27 cellular contexts compared by ENCODE assay signal in genomic region chr1:227709451-227709850, GRCh38.
"Had no signal": no experiment of that assay in that cellular context is flagged by ENCODE, and none has a peak within 500 bp of the region (broad histone marks: within the 10 kb centered on the region; RNA-seq: fewer than 3 reads in every experiment).

No MANE protein-coding gene starts in this region.

- H3K27ac Mint-ChIP-seq: dendritic cell treated with granulocyte-macrophage colony-stimulating factor and Interleukin-4, amounts not matched to agents 40 ng/mL and 50 ng/mL, for 4 days; endodermal cell; mesothelial cell of epicardium; naive B cell; natural killer cell treated with Interleukin-12 subunit alpha and Interleukin-12 subunit beta and Interleukin-15 and Interleukin-18, amount 100 ng/mL, for 72 hours; stimulated activated effector memory CD8-positive, alpha-beta T cell treated with anti-CD3 and anti-CD28 coated beads, Interleukin-12 subunit alpha, Interleukin-12 subunit beta, amount 100 ng/mL, for 72 hours had no signal

- H3K4me1 Mint-ChIP-seq: endodermal cell, mesothelial cell of epicardium, neural crest cell had no signal

- H3K4me2 ChIP-seq: hepatocyte had no signal

- H3K36me3 ChIP-seq: colonic mucosa, esophagus squamous epithelium, gastrocnemius medialis, heart left ventricle, neutrophil, prostate gland, right atrium auricular region, tibial artery, upper lobe of left lung had no signal

- H3K9me3 ChIP-seq: colonic mucosa, gastrocnemius medialis, neutrophil, prostate gland, testis had no signal

- H2AFZ ChIP-seq: hepatocyte had no signal

- H3K79me2 ChIP-seq: hepatocyte had no signal

- H3K27me3 ChIP-seq: colonic mucosa, esophagus squamous epithelium, gastrocnemius medialis, heart left ventricle, hepatocyte, neutrophil, right atrium auricular region, testis, tibial artery, upper lobe of left lung had no signal

- H3K27me3 Mint-ChIP-seq: dendritic cell treated with granulocyte-macrophage colony-stimulating factor and Interleukin-4, amounts not matched to agents 40 ng/mL and 50 ng/mL, for 4 days had no signal

- DNase-seq: colonic mucosa; effector CD8-positive, alpha-beta T cell; endodermal cell; esophagus squamous epithelium; gastrocnemius medialis; heart left ventricle; kidney; mesenchymal stem cell; mucosa of descending colon; naive B cell; stimulated activated CD4-positive, alpha-beta T cell treated with anti-CD3 and anti-CD28 coated beads, Interleukin-2, amount 100 ng/mL, for 24 hours; stimulated activated CD4-positive, alpha-beta T cell treated with anti-CD3 and anti-CD28 coated beads, Interleukin-4, amount 100 ng/mL, for 24 hours; stimulated activated naive CD4-positive, alpha-beta T cell treated with Interleukin-2 at 50 U/mL for 16 hours; substantia nigra; testis; tibial artery; upper lobe of left lung had no signal

- H3K27ac ChIP-seq: colonic mucosa, esophagus squamous epithelium, gastrocnemius medialis, heart left ventricle, hepatocyte, neutrophil, prostate gland, right atrium auricular region, testis, tibial artery, upper lobe of left lung had no signal

- H3K4me3 ChIP-seq: colonic mucosa, esophagus squamous epithelium, gastrocnemius medialis, heart left ventricle, hepatocyte, lung, mucosa of descending colon, prostate gland, right atrium auricular region, testis, tibial artery, upper lobe of left lung had no signal

- H3K36me3 Mint-ChIP-seq: stimulated activated effector memory CD8-positive, alpha-beta T cell treated with anti-CD3 and anti-CD28 coated beads, Interleukin-12 subunit alpha, Interleukin-12 subunit beta, amount 100 ng/mL, for 72 hours had no signal

- H3K4me3 Mint-ChIP-seq: dendritic cell treated with granulocyte-macrophage colony-stimulating factor and Interleukin-4, amounts not matched to agents 40 ng/mL and 50 ng/mL, for 4 days; endodermal cell; mesothelial cell of epicardium; naive B cell; natural killer cell treated with Interleukin-12 subunit alpha and Interleukin-12 subunit beta and Interleukin-15 and Interleukin-18, amount 100 ng/mL, for 72 hours; neural crest cell; stimulated activated effector memory CD8-positive, alpha-beta T cell treated with anti-CD3 and anti-CD28 coated beads, Interleukin-12 subunit alpha, Interleukin-12 subunit beta, amount 100 ng/mL, for 72 hours had no signal

- H3K4me1 ChIP-seq: colonic mucosa, esophagus squamous epithelium, gastrocnemius medialis, heart left ventricle, prostate gland, right atrium auricular region, testis, tibial artery, upper lobe of left lung had no signal
